36 cellular contexts compared by ENCODE assay signal in the genomic region with DNA sequence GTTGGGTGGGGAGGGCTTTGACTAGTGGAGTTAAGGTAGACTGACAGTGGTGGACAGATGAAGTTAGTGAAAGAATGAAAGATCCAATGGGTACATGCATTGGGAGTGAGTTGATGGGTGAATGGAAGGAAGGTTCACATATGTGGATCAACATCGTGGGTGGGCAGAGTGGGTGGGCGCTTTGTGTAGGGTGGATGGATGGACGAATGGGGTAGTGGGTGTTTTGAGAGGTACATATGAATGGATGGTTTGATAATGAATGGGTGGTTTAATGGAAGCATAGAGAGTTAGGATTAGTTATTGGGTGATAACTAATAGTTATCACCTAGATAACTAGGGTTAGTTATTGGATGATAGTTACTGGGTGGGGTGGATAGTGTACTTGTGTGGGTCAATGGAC.
"Had no signal": no experiment of that assay in that cellular context is flagged by ENCODE, and none has a peak within 500 bp of the region (broad histone marks: within the 10 kb centered on the region; RNA-seq: fewer than 3 reads in every experiment).

No MANE protein-coding gene starts in this region.

- H3K4me3 ChIP-seq: MG63 had no signal

- H3K27me3 ChIP-seq: MG63 had no signal

- DNase-seq: Karpas-422, Kasumi-1, MG63, MM.1S, MV-4-11, NCI-H1048, NCI-H1092, NCI-H1092 treated with DMSO at 0.1 percent for 48 hours, NCI-H1105, NCI-H1105 treated with DMSO at 0.1 percent for 48 hours, NCI-H1417, NCI-H1436, NCI-H1436 treated with DMSO at 0.1 percent for 48 hours, NCI-H146, NCI-H1694, NCI-H1694 treated with DMSO at 0.1 percent for 48 hours, NCI-H187, NCI-H187 treated with DMSO at 0.1 percent for 48 hours, NCI-H1930, NCI-H2029, NCI-H2029 treated with DMSO at 0.1 percent for 48 hours, NCI-H2081, NCI-H2081 treated with DMSO at 0.1 percent for 48 hours, NCI-H2107, NCI-H2171, NCI-H2171 treated with DMSO at 0.1 percent for 48 hours, NCI-H2227 treated with DMSO at 0.1 percent for 48 hours, NCI-H226, NCI-H345, NCI-H446, NCI-H446 treated with DMSO at 0.1 percent for 48 hours, NCI-H510A, NCI-H510A treated with DMSO at 0.1 percent for 48 hours, NCI-H524, NCI-H524 treated with DMSO at 0.1 percent for 48 hours, NCI-H526 had no signal

- H3K9me3 ChIP-seq: MG63 had no signal
